ENCODE assay signal across 3 cellular contexts in genomic region chr1:21543598-21543997, GRCh38.
TF ChIP-seq lines count a peak whose summit lies in the region.

No MANE protein-coding gene starts in this region.

TF ChIP-seq in liver, 16 proteins besides CTCF, POLR2A, EP300 and RAD21:
- TF ChIP-seq YY1 (IDR thresholded peaks at IDR 0.05) (no peak), EGR1 (IDR thresholded peaks at IDR 0.05; ENCODE audit: low read depth in 2 of 2) (no peak), FOXA2 (IDR thresholded peaks at IDR 0.05) (no peak), ZBTB33 (IDR thresholded peaks at IDR 0.05) (no peak), ATF3 (IDR thresholded peaks at IDR 0.05) (no peak), HNF4G (IDR thresholded peaks at IDR 0.05) (no peak), NR2F2 (IDR thresholded peaks at IDR 0.05) (no peak), HNF4A (conservative IDR thresholded peaks at IDR 0.05) (no peak), SP1 (IDR thresholded peaks at IDR 0.05) (no peak), RXRA (IDR thresholded peaks at IDR 0.05) (no peak), GABPA (IDR thresholded peaks at IDR 0.05 in 1 of 2, conservative IDR thresholded peaks at IDR 0.05 in 1 of 2) (no peak), FOXA1 (IDR thresholded peaks at IDR 0.05) (no peak), TAF1 (conservative IDR thresholded peaks at IDR 0.05) (no peak), JUND (IDR thresholded peaks at IDR 0.05) (no peak)
- TF ChIP-seq, protein P1, sequence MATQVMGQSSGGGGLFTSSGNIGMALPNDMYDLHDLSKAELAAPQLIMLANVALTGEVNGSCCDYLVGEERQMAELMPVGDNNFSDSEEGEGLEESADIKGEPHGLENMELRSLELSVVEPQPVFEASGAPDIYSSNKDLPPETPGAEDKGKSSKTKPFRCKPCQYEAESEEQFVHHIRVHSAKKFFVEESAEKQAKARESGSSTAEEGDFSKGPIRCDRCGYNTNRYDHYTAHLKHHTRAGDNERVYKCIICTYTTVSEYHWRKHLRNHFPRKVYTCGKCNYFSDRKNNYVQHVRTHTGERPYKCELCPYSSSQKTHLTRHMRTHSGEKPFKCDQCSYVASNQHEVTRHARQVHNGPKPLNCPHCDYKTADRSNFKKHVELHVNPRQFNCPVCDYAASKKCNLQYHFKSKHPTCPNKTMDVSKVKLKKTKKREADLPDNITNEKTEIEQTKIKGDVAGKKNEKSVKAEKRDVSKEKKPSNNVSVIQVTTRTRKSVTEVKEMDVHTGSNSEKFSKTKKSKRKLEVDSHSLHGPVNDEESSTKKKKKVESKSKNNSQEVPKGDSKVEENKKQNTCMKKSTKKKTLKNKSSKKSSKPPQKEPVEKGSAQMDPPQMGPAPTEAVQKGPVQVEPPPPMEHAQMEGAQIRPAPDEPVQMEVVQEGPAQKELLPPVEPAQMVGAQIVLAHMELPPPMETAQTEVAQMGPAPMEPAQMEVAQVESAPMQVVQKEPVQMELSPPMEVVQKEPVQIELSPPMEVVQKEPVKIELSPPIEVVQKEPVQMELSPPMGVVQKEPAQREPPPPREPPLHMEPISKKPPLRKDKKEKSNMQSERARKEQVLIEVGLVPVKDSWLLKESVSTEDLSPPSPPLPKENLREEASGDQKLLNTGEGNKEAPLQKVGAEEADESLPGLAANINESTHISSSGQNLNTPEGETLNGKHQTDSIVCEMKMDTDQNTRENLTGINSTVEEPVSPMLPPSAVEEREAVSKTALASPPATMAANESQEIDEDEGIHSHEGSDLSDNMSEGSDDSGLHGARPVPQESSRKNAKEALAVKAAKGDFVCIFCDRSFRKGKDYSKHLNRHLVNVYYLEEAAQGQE (IDR thresholded peaks at IDR 0.05), result no peak
- TF ChIP-seq, protein P2, sequence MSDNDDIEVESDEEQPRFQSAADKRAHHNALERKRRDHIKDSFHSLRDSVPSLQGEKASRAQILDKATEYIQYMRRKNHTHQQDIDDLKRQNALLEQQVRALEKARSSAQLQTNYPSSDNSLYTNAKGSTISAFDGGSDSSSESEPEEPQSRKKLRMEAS (IDR thresholded peaks at IDR 0.05), result no peak

TF ChIP-seq in HepG2, 621 proteins besides CTCF, POLR2A, EP300 and RAD21:
- TF ChIP-seq ZNF564 (CRISPR knock-in tag; IDR thresholded peaks at IDR 0.05), result no peak

TF ChIP-seq in H1, 55 proteins besides CTCF, POLR2A, EP300 and RAD21:
- TF ChIP-seq RXRA (IDR thresholded peaks at IDR 0.05; ENCODE audit: insufficient read depth, low read depth, low read length) (no peak), TEAD4 (IDR thresholded peaks at IDR 0.05; ENCODE audit: low read depth, low read length) (no peak), RFX5 (IDR thresholded peaks at IDR 0.05; ENCODE audit: borderline replicate concordance, low read depth, low read length) (no peak), HDAC6 (IDR thresholded peaks at IDR 0.05; ENCODE audit: low read depth, low read length) (no peak)
